Comparison of ENCODE assay signal across 12 cellular contexts in genomic region chr13:30806784-30807183, GRCh38.
DNase-seq lines count a peak whose midpoint lies in the region; FAIRE-seq and TF ChIP-seq lines count a peak whose summit lies in the region.
"Had no signal": no experiment of that assay in that cellular context is flagged by ENCODE, and none has a peak within 500 bp of the region (broad histone marks: within the 10 kb centered on the region; RNA-seq: fewer than 3 reads in every experiment).

No MANE protein-coding gene starts in this region.

- TF ChIP-seq CTCF in bronchial epithelial cell (IDR thresholded peaks at IDR 0.05; ENCODE audit: insufficient read depth, low read length, severe bottlenecking) = no peak
- TF ChIP-seq CTCF in thyroid gland (IDR thresholded peaks at IDR 0.05) = no peak

- H3K27me3 ChIP-seq in bronchial epithelial cell (ENCODE audit: control insufficient read depth, insufficient read depth, low read length) (no peaks in the 10 kb centered on the region), mesenchymal stem cell (ENCODE audit: control insufficient read depth in 1 of 2, insufficient read depth in 1 of 2, low read length in 2 of 2) (no peaks in the 10 kb centered on the region), thyroid gland (no peaks in the 10 kb centered on the region)

- no peak overlapping the region for H3K4me2 ChIP-seq in mesenchymal stem cell (ENCODE audit: low read length, poor library complexity, severe bottlenecking)

- no peak overlapping the region for H3K23ac ChIP-seq in mesenchymal stem cell (ENCODE audit: low read length in 2 of 2)

- H3K14ac ChIP-seq in mesenchymal stem cell (ENCODE audit: low read length in 2 of 2) = no peak overlapping the region

- H3K18ac ChIP-seq in mesenchymal stem cell (ENCODE audit: low read depth in 1 of 2, low read length in 2 of 2) = no peak overlapping the region

- H3K4me3 ChIP-seq in bronchial epithelial cell (ENCODE audit: low read depth, low read length) (no peak overlapping the region), mesenchymal stem cell (ENCODE audit: insufficient read depth in 1 of 2, low read depth in 1 of 2, low read length in 2 of 2) (no peak overlapping the region), thyroid gland (replicated peaks in 1 of 3) (no peak overlapping the region)

- no peak overlapping the region for H2BK5ac ChIP-seq in mesenchymal stem cell (ENCODE audit: low read depth, low read length, poor library complexity, severe bottlenecking)

- H3K4me1 ChIP-seq in mesenchymal stem cell (ENCODE audit: control insufficient read depth, insufficient read depth, low read depth, low read length) = peaks cover 19% of the 10 kb centered on the region
- H3K4me1 ChIP-seq in thyroid gland = peaks cover 0 to 6% of the 10 kb centered on the region in 2 donors

- WGBS in mesenchymal stem cell = 32% methylated on average over 2 of the region's 3 CpGs
- 48 to 62% methylated on average over 3 of the region's 3 CpGs for WGBS in thyroid gland, 2 donors

- H3K27ac ChIP-seq in mesenchymal stem cell (ENCODE audit: low read length, poor library complexity, severe bottlenecking) = no peak overlapping the region
- H3K27ac ChIP-seq in thyroid gland = no peak overlapping the region

- H4K8ac ChIP-seq in mesenchymal stem cell (ENCODE audit: low read length) = no peak overlapping the region

- no peak overlapping the region for H2AFZ ChIP-seq in mesenchymal stem cell (ENCODE audit: low read depth, low read length)

- no peak for FAIRE-seq in bronchial epithelial cell (lab: Jason Lieb, UNC)

- no peaks in the 10 kb centered on the region for H3K36me3 ChIP-seq in bronchial epithelial cell (ENCODE audit: control insufficient read depth, insufficient read depth, low read length)
- no peaks in the 10 kb centered on the region for H3K36me3 ChIP-seq in mesenchymal stem cell (ENCODE audit: control insufficient read depth in 1 of 2, insufficient read depth in 2 of 2, low read depth in 1 of 2, low read length in 2 of 2)
- H3K36me3 ChIP-seq in thyroid gland = no peaks in the 10 kb centered on the region

- H3K4ac ChIP-seq in mesenchymal stem cell (ENCODE audit: low read depth in 1 of 2, low read length in 2 of 2) = no peak overlapping the region

- intact Hi-C loops in thyroid gland (cut with DNase I) = loop anchor here (10.0 kb wide), 3 partner anchors 58 to 342 kb away; partner anchors contain the start of gene HMGB1

- no peak overlapping the region for H2BK12ac ChIP-seq in mesenchymal stem cell (ENCODE audit: low read length in 2 of 2)

- no peak overlapping the region for H2BK15ac ChIP-seq in mesenchymal stem cell (ENCODE audit: low read depth, poor library complexity, severe bottlenecking)

- H3K9ac ChIP-seq in mesenchymal stem cell (ENCODE audit: low read length) = peak overlapping the region; percentile 26

- no peak overlapping the region for H2BK120ac ChIP-seq in mesenchymal stem cell (ENCODE audit: low read depth, low read length)

- no peak overlapping the region for H4K91ac ChIP-seq in mesenchymal stem cell (ENCODE audit: low read length)

- no peaks in the 10 kb centered on the region for H3K79me1 ChIP-seq in mesenchymal stem cell (replicated peaks; ENCODE audit: low read length, poor library complexity, severe bottlenecking)

- no peaks in the 10 kb centered on the region for H3K9me3 ChIP-seq in mesenchymal stem cell (ENCODE audit: control insufficient read depth, low read length)
- no peaks in the 10 kb centered on the region for H3K9me3 ChIP-seq in thyroid gland

- peak; percentile 81 for DNase-seq in COLO829 (ENCODE audit: low spot score)
- peak; percentile 66 for DNase-seq in MV-4-11 (lab: John Stamatoyannopoulos, UW)
- peak; percentile 81 for DNase-seq in bronchial epithelial cell (ENCODE audit: low read depth)
- peak; percentile 84 for DNase-seq in mesenchymal stem cell
- no peak for DNase-seq in mucosa of gallbladder (ENCODE audit: low spot score)
- no peak for DNase-seq in activated CD4-positive, CD25-positive, alpha-beta regulatory T cell treated with anti-CD3 and anti-CD28 coated beads, Interleukin-2, amount 50 U/mL, for 72 hours
- no peak for DNase-seq in erythroblast (lab: John Stamatoyannopoulos, UW)
- DNase-seq in thyroid gland = no peak
- DNase-seq: activated CD4-positive, alpha-beta T cell treated with anti-CD3 and anti-CD28 coated beads, Interleukin-2, amount 10 ng/mL, durations not matched to agents 7 days and 5 days; COR-L47; NCI-H2029; retina had no signal

- TF ChIP-seq POLR2A in erythroblast (IDR thresholded peaks at IDR 0.05; ENCODE audit: low read length) (no peak), thyroid gland (IDR thresholded peaks at IDR 0.05) (no peak)

- no peak overlapping the region for H2AK5ac ChIP-seq in mesenchymal stem cell (ENCODE audit: low read length, severe bottlenecking)

Comparison
In these comparisons a context has a peak if more than half of its experiments do, and no peak if none do; other contexts are left out.
1. DNase-seq: peak in COLO829 (single experiment), MV-4-11 (single experiment), bronchial epithelial cell (single experiment) and mesenchymal stem cell (single experiment); none in mucosa of gallbladder (single experiment), activated CD4-positive, CD25-positive, alpha-beta regulatory T cell treated with anti-CD3 and anti-CD28 coated beads, Interleukin-2, amount 50 U/mL, for 72 hours (single experiment), erythroblast (0 of 2) and thyroid gland (0 of 2).